Comparison of ENCODE assay signal across 2 cellular contexts in the genomic region with DNA sequence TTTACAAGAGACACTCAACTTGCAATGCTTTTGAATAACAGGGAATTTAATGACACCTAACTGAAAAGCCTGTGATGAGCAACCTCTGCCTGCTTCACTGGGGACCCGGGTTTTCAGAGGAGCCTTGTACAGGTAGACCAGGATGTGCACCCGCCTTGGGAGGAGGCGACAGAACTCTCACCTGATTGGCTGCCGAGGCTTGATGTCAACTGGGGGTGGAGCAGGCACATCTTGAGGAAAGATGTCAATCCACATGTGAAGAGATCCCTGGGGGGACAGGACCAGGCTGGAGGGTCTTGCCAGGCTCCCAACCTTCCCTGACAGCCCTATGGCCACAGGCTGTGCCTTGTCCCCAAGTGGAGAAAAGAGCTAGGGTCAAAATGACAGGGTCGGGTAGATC.
TF ChIP-seq lines count a peak whose summit lies in the region.

No MANE protein-coding gene starts in this region.

TF ChIP-seq in HepG2, 621 proteins besides CTCF, POLR2A, EP300 and RAD21 (continues in another document):
- TF ChIP-seq, protein P1, sequence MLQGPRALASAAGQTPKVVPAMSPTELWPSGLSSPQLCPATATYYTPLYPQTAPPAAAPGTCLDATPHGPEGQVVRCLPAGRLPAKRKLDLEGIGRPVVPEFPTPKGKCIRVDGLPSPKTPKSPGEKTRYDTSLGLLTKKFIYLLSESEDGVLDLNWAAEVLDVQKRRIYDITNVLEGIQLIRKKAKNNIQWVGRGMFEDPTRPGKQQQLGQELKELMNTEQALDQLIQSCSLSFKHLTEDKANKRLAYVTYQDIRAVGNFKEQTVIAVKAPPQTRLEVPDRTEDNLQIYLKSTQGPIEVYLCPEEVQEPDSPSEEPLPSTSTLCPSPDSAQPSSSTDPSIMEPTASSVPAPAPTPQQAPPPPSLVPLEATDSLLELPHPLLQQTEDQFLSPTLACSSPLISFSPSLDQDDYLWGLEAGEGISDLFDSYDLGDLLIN (CRISPR knock-in tag; IDR thresholded peaks at IDR 0.05; ENCODE audit: borderline replicate concordance): no peak
- TF ChIP-seq NPAS2 (CRISPR knock-in tag; IDR thresholded peaks at IDR 0.05; ENCODE audit: borderline replicate concordance) (no peak), KDM5A (IDR thresholded peaks at IDR 0.05; ENCODE audit: borderline replicate concordance, low read length) (no peak), PHF8 (CRISPR knock-in tag; IDR thresholded peaks at IDR 0.05) (0 out of 2 replicates have a peak, but pooled peaks have one; percentile 10), TMF1 (CRISPR knock-in tag; IDR thresholded peaks at IDR 0.05; ENCODE audit: low read depth) (no peak), GTF3A (CRISPR knock-in tag; conservative IDR thresholded peaks at IDR 0.05) (no peak), POLR2G (IDR thresholded peaks at IDR 0.05; ENCODE audit: low read depth, low read length) (no peak), ZNF781 (CRISPR knock-in tag; IDR thresholded peaks at IDR 0.05; ENCODE audit: borderline replicate concordance, not compliant biosample characterization) (no peak), ZMYM3 (CRISPR knock-in tag; IDR thresholded peaks at IDR 0.05) (no peak), ZNF264 (CRISPR knock-in tag; IDR thresholded peaks at IDR 0.05) (no peak), MED13 (CRISPR knock-in tag; IDR thresholded peaks at IDR 0.05) (no peak), KLF13 (CRISPR knock-in tag; IDR thresholded peaks at IDR 0.05) (no peak), ZNF773 (CRISPR knock-in tag; IDR thresholded peaks at IDR 0.05; ENCODE audit: borderline replicate concordance) (no peak), NRL (CRISPR knock-in tag; IDR thresholded peaks at IDR 0.05; ENCODE audit: borderline replicate concordance) (peak; percentile 48; the same call in 1 of the 2 replicates), SETDB1 (CRISPR knock-in tag; IDR thresholded peaks at IDR 0.05; ENCODE audit: borderline replicate concordance) (no peak), CCDC6 (CRISPR knock-in tag; IDR thresholded peaks at IDR 0.05) (no peak)
- TF ChIP-seq, protein P2, sequence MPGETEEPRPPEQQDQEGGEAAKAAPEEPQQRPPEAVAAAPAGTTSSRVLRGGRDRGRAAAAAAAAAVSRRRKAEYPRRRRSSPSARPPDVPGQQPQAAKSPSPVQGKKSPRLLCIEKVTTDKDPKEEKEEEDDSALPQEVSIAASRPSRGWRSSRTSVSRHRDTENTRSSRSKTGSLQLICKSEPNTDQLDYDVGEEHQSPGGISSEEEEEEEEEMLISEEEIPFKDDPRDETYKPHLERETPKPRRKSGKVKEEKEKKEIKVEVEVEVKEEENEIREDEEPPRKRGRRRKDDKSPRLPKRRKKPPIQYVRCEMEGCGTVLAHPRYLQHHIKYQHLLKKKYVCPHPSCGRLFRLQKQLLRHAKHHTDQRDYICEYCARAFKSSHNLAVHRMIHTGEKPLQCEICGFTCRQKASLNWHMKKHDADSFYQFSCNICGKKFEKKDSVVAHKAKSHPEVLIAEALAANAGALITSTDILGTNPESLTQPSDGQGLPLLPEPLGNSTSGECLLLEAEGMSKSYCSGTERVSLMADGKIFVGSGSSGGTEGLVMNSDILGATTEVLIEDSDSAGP (CRISPR knock-in tag; IDR thresholded peaks at IDR 0.05; ENCODE audit: borderline replicate concordance): no peak
- TF ChIP-seq, protein P3, sequence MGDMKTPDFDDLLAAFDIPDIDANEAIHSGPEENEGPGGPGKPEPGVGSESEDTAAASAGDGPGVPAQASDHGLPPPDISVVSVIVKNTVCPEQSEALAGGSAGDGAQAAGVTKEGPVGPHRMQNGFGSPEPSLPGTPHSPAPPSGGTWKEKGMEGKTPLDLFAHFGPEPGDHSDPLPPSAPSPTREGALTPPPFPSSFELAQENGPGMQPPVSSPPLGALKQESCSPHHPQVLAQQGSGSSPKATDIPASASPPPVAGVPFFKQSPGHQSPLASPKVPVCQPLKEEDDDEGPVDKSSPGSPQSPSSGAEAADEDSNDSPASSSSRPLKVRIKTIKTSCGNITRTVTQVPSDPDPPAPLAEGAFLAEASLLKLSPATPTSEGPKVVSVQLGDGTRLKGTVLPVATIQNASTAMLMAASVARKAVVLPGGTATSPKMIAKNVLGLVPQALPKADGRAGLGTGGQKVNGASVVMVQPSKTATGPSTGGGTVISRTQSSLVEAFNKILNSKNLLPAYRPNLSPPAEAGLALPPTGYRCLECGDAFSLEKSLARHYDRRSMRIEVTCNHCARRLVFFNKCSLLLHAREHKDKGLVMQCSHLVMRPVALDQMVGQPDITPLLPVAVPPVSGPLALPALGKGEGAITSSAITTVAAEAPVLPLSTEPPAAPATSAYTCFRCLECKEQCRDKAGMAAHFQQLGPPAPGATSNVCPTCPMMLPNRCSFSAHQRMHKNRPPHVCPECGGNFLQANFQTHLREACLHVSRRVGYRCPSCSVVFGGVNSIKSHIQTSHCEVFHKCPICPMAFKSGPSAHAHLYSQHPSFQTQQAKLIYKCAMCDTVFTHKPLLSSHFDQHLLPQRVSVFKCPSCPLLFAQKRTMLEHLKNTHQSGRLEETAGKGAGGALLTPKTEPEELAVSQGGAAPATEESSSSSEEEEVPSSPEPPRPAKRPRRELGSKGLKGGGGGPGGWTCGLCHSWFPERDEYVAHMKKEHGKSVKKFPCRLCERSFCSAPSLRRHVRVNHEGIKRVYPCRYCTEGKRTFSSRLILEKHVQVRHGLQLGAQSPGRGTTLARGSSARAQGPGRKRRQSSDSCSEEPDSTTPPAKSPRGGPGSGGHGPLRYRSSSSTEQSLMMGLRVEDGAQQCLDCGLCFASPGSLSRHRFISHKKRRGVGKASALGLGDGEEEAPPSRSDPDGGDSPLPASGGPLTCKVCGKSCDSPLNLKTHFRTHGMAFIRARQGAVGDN (CRISPR knock-in tag; IDR thresholded peaks at IDR 0.05): no peak

TF ChIP-seq in K562, 482 proteins besides CTCF, POLR2A, EP300 and RAD21:
- TF ChIP-seq, protein P4, sequence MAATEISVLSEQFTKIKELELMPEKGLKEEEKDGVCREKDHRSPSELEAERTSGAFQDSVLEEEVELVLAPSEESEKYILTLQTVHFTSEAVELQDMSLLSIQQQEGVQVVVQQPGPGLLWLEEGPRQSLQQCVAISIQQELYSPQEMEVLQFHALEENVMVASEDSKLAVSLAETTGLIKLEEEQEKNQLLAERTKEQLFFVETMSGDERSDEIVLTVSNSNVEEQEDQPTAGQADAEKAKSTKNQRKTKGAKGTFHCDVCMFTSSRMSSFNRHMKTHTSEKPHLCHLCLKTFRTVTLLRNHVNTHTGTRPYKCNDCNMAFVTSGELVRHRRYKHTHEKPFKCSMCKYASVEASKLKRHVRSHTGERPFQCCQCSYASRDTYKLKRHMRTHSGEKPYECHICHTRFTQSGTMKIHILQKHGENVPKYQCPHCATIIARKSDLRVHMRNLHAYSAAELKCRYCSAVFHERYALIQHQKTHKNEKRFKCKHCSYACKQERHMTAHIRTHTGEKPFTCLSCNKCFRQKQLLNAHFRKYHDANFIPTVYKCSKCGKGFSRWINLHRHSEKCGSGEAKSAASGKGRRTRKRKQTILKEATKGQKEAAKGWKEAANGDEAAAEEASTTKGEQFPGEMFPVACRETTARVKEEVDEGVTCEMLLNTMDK (IDR thresholded peaks at IDR 0.05; ENCODE audit: borderline replicate concordance, insufficient read depth, low read depth, low read length, poor library complexity, severe bottlenecking): no peak
- TF ChIP-seq BCL6 (CRISPR knock-in tag; IDR thresholded peaks at IDR 0.05): no peak
- TF ChIP-seq, protein P5, sequence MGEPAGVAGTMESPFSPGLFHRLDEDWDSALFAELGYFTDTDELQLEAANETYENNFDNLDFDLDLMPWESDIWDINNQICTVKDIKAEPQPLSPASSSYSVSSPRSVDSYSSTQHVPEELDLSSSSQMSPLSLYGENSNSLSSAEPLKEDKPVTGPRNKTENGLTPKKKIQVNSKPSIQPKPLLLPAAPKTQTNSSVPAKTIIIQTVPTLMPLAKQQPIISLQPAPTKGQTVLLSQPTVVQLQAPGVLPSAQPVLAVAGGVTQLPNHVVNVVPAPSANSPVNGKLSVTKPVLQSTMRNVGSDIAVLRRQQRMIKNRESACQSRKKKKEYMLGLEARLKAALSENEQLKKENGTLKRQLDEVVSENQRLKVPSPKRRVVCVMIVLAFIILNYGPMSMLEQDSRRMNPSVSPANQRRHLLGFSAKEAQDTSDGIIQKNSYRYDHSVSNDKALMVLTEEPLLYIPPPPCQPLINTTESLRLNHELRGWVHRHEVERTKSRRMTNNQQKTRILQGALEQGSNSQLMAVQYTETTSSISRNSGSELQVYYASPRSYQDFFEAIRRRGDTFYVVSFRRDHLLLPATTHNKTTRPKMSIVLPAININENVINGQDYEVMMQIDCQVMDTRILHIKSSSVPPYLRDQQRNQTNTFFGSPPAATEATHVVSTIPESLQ (CRISPR knock-in tag; IDR thresholded peaks at IDR 0.05): no peak
- TF ChIP-seq YBX1 (IDR thresholded peaks at IDR 0.05): no peak
- TF ChIP-seq HMG20B (CRISPR knock-in tag; IDR thresholded peaks at IDR 0.05): no peak
- TF ChIP-seq GABPA (tag; conservative IDR thresholded peaks at IDR 0.05; ENCODE audit: low read depth): no peak
- TF ChIP-seq MED1 (CRISPR knock-in tag; IDR thresholded peaks at IDR 0.05; ENCODE audit: borderline replicate concordance): no peak
- TF ChIP-seq CHD4 (IDR thresholded peaks at IDR 0.05; ENCODE audit: insufficient read depth, insufficient replicate concordance, low read depth, low read length, poor library complexity, severe bottlenecking): no peak
- TF ChIP-seq, protein P6, sequence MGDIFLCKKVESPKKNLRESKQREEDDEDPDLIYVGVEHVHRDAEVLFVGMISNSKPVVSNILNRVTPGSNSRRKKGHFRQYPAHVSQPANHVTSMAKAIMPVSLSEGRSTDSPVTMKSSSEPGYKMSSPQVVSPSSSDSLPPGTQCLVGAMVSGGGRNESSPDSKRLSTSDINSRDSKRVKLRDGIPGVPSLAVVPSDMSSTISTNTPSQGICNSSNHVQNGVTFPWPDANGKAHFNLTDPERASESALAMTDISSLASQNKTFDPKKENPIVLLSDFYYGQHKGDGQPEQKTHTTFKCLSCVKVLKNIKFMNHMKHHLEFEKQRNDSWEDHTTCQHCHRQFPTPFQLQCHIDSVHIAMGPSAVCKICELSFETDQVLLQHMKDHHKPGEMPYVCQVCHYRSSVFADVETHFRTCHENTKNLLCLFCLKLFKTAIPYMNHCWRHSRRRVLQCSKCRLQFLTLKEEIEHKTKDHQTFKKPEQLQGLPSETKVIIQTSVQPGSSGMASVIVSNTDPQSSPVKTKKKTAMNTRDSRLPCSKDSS (IDR thresholded peaks at IDR 0.05; ENCODE audit: low read depth, partially characterized antibody): no peak
- TF ChIP-seq CTBP1 (IDR thresholded peaks at IDR 0.05; ENCODE audit: borderline replicate concordance): no peak
- TF ChIP-seq, protein P7, sequence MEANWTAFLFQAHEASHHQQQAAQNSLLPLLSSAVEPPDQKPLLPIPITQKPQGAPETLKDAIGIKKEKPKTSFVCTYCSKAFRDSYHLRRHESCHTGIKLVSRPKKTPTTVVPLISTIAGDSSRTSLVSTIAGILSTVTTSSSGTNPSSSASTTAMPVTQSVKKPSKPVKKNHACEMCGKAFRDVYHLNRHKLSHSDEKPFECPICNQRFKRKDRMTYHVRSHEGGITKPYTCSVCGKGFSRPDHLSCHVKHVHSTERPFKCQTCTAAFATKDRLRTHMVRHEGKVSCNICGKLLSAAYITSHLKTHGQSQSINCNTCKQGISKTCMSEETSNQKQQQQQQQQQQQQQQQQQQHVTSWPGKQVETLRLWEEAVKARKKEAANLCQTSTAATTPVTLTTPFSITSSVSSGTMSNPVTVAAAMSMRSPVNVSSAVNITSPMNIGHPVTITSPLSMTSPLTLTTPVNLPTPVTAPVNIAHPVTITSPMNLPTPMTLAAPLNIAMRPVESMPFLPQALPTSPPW (CRISPR knock-in tag; IDR thresholded peaks at IDR 0.05): no peak
- TF ChIP-seq POLR2AphosphoS5 (IDR thresholded peaks at IDR 0.05; ENCODE audit: control insufficient read depth, insufficient read depth, low read depth, low read length): no peak
- no peak for TF ChIP-seq PML (IDR thresholded peaks at IDR 0.05; ENCODE audit: low read length)
- no peak for TF ChIP-seq ETS2 (tag; IDR thresholded peaks at IDR 0.05; ENCODE audit: borderline replicate concordance, poor library complexity, severe bottlenecking)
- TF ChIP-seq TEAD4 (IDR thresholded peaks at IDR 0.05; ENCODE audit: low read length): no peak
- TF ChIP-seq TEAD4 (CRISPR knock-in tag; IDR thresholded peaks at IDR 0.05; ENCODE audit: borderline replicate concordance): no peak
- TF ChIP-seq, protein P8, sequence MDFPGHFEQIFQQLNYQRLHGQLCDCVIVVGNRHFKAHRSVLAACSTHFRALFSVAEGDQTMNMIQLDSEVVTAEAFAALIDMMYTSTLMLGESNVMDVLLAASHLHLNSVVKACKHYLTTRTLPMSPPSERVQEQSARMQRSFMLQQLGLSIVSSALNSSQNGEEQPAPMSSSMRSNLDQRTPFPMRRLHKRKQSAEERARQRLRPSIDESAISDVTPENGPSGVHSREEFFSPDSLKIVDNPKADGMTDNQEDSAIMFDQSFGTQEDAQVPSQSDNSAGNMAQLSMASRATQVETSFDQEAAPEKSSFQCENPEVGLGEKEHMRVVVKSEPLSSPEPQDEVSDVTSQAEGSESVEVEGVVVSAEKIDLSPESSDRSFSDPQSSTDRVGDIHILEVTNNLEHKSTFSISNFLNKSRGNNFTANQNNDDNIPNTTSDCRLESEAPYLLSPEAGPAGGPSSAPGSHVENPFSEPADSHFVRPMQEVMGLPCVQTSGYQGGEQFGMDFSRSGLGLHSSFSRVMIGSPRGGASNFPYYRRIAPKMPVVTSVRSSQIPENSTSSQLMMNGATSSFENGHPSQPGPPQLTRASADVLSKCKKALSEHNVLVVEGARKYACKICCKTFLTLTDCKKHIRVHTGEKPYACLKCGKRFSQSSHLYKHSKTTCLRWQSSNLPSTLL (IDR thresholded peaks at IDR 0.05): no peak
- TF ChIP-seq, protein P9, sequence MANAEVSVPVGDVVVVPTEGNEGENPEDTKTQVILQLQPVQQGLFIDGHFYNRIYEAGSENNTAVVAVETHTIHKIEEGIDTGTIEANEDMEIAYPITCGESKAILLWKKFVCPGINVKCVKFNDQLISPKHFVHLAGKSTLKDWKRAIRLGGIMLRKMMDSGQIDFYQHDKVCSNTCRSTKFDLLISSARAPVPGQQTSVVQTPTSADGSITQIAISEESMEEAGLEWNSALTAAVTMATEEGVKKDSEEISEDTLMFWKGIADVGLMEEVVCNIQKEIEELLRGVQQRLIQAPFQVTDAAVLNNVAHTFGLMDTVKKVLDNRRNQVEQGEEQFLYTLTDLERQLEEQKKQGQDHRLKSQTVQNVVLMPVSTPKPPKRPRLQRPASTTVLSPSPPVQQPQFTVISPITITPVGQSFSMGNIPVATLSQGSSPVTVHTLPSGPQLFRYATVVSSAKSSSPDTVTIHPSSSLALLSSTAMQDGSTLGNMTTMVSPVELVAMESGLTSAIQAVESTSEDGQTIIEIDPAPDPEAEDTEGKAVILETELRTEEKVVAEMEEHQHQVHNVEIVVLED (CRISPR knock-in tag; IDR thresholded peaks at IDR 0.05): no peak
